ENCODE assay signal across 20 cellular contexts in genomic region chr3:124962403-124962940, GRCh38. TPM values are rescaled to one million over a fixed set of nuclear protein-coding genes. Genes with fewer than 3 reads are reported as not detected.
"Had no signal": no experiment of that assay in that cellular context is flagged by ENCODE, and none has a peak within 500 bp of the region (broad histone marks: within the 10 kb centered on the region; RNA-seq: fewer than 3 reads in every experiment).

No MANE protein-coding gene starts in this region.

- H3K4me1 ChIP-seq: prostate gland, right lobe of liver had no signal

- H3K9me3 ChIP-seq: prostate gland, right lobe of liver, upper lobe of left lung had no signal

- ATAC-seq: activated CD8-positive, alpha-beta T cell treated with anti-CD3 and anti-CD28 coated beads, Interleukin-2, amount 10 ng/mL, durations not matched to agents 7 days and 5 days; activated naive CD8-positive, alpha-beta T cell treated with anti-CD3 and anti-CD28 coated beads, Interleukin-2, amount 50 U/mL, for 24 hours; left cardiac atrium; natural killer cell treated with Interleukin-12 subunit alpha and Interleukin-12 subunit beta and Interleukin-15 and Interleukin-18, amount 100 ng/mL, for 72 hours; right lobe of liver had no signal

- H3K27ac ChIP-seq: cardiac muscle cell, prostate gland, right lobe of liver, upper lobe of left lung, VCaP had no signal

- DNase-seq: activated CD4-positive, alpha-beta T cell treated with anti-CD3 and anti-CD28 coated beads for 4 hours; activated CD8-positive, alpha-beta T cell treated with anti-CD3 and anti-CD28 coated beads, Interleukin-2, amount 10 ng/mL, durations not matched to agents 7 days and 5 days; activated naive CD4-positive, alpha-beta T cell treated with Interleukin-2 at 50 U/mL for 16 hours; activated naive CD8-positive, alpha-beta T cell treated with anti-CD3 and anti-CD28 coated beads, Interleukin-2, amount 50 U/mL, for 24 hours; effector CD4-positive, alpha-beta T cell; immature natural killer cell; left cardiac atrium; occipital lobe; right lobe of liver; stimulated activated CD4-positive, alpha-beta T cell treated with anti-CD3 and anti-CD28 coated beads, Interleukin-2, amount 100 ng/mL, for 48 hours; stimulated activated naive CD4-positive, alpha-beta T cell treated with Interleukin-2 at 50 U/mL for 16 hours; T1000; upper lobe of left lung had no signal

- H3K4me3 ChIP-seq: cardiac muscle cell, prostate gland, right lobe of liver, upper lobe of left lung had no signal

- H3K27me3 ChIP-seq: cardiac muscle cell, right lobe of liver, upper lobe of left lung had no signal

- H3K36me3 ChIP-seq: cardiac muscle cell, prostate gland, right lobe of liver had no signal

RNA-seq across cellular contexts. Expression of gene MUC13, which starts 27.9 kb away (rescaled TPM):
- total RNA-seq: activated CD8-positive, alpha-beta T cell treated with anti-CD3 and anti-CD28 coated beads, Interleukin-2, amount 10 ng/mL, durations not matched to agents 7 days and 5 days; activated T-helper 1 cell treated with anti-CD3 and anti-CD28 coated beads, Interleukin-12 subunit alpha, Interleukin-12 subunit beta, Interleukin-2, Interleukin-4 antibody, amounts not matched to agents 30 ng/mL and 10 ng/mL and 1 ng/mL, durations not matched to agents 14 hours and 24 hours and 36 hours; astrocyte; cardiac muscle cell; left cardiac atrium; lung microvascular endothelial cell; occipital lobe had no signal
- polyA plus RNA-seq: immature natural killer cell had no signal
